ENCODE assay signal across 17 cellular contexts in genomic region chr7:104241581-104241980, GRCh38.
"Had no signal": no experiment of that assay in that cellular context is flagged by ENCODE, and none has a peak within 500 bp of the region (broad histone marks: within the 10 kb centered on the region; RNA-seq: fewer than 3 reads in every experiment).

No MANE protein-coding gene starts in this region.

- H3K36me3 Mint-ChIP-seq: natural killer cell; stimulated activated memory B cell treated with anti-CD40 and anti-IgM and Interleukin-4, amounts not matched to agents 10 μg/mL and 1 μg/mL and 100 μg/mL, for 72 hours had no signal

- H3K4me3 ChIP-seq: hepatocyte, mucosa of descending colon, ovary had no signal

- H3K27ac Mint-ChIP-seq: natural killer cell; progenitor cell of endocrine pancreas; stimulated activated memory B cell treated with anti-CD40 and anti-IgM and Interleukin-4, amounts not matched to agents 10 μg/mL and 1 μg/mL and 100 μg/mL, for 72 hours; stimulated activated naive CD8-positive, alpha-beta T cell treated with anti-CD3 and anti-CD28 coated beads, Interleukin-15, Interleukin-2, amounts not matched to agents 100 ng/mL and 50 ng/mL, for 24 hours had no signal

- H3K4me1 Mint-ChIP-seq: natural killer cell; neural crest cell; stimulated activated memory B cell treated with anti-CD40 and anti-IgM and Interleukin-4, amounts not matched to agents 10 μg/mL and 1 μg/mL and 100 μg/mL, for 72 hours had no signal

- ATAC-seq: esophagus mucosa; foreskin keratinocyte; mucosa of descending colon; natural killer cell; right cardiac atrium; stimulated activated memory B cell treated with anti-CD40 and anti-IgM and Interleukin-4, amounts not matched to agents 10 μg/mL and 1 μg/mL and 100 μg/mL, for 72 hours had no signal

- H3K4me3 Mint-ChIP-seq: natural killer cell; neural crest cell; stimulated activated memory B cell treated with anti-CD40 and anti-IgM and Interleukin-4, amounts not matched to agents 10 μg/mL and 1 μg/mL and 100 μg/mL, for 72 hours; stimulated activated naive CD8-positive, alpha-beta T cell treated with anti-CD3 and anti-CD28 coated beads, Interleukin-15, Interleukin-2, amounts not matched to agents 100 ng/mL and 50 ng/mL, for 24 hours had no signal

- DNase-seq: effector memory CD4-positive, alpha-beta T cell; foreskin keratinocyte; head of caudate nucleus; kidney glomerular epithelial cell; mucosa of descending colon; natural killer cell; ovary; right cardiac atrium; stimulated activated CD4-positive, alpha-beta T cell treated with anti-CD3 and anti-CD28 coated beads, Interleukin-4, amount 100 ng/mL, for 1 hour; substantia nigra; trophoblast cell had no signal

- H3K9me3 Mint-ChIP-seq: natural killer cell; neural crest cell; stimulated activated memory B cell treated with anti-CD40 and anti-IgM and Interleukin-4, amounts not matched to agents 10 μg/mL and 1 μg/mL and 100 μg/mL, for 72 hours; stimulated activated naive CD8-positive, alpha-beta T cell treated with anti-CD3 and anti-CD28 coated beads, Interleukin-15, Interleukin-2, amounts not matched to agents 100 ng/mL and 50 ng/mL, for 24 hours had no signal
